27 cellular contexts compared by ENCODE assay signal in genomic region chr4:43853565-43854345, GRCh38.
"Had no signal": no experiment of that assay in that cellular context is flagged by ENCODE, and none has a peak within 500 bp of the region (broad histone marks: within the 10 kb centered on the region; RNA-seq: fewer than 3 reads in every experiment).

No MANE protein-coding gene starts in this region.

- H2AFZ ChIP-seq: neural progenitor cell had no signal

- H3K36me3 Mint-ChIP-seq: activated naive CD8-positive, alpha-beta T cell treated with anti-CD3 and anti-CD28 coated beads for 36 hours; immature natural killer cell; naive thymus-derived CD8-positive, alpha-beta T cell; neural progenitor cell had no signal

- H3K4me1 ChIP-seq: adrenal gland, ascending aorta, heart left ventricle, right lobe of liver, testis, vagina had no signal

- DNase-seq: activated CD4-positive, alpha-beta T cell treated with anti-CD3 and anti-CD28 coated beads for 4 hours; activated CD4-positive, alpha-beta T cell treated with anti-CD3 and anti-CD28 coated beads, Interleukin-2, amount 50 U/mL, for 4 hours; activated effector memory CD4-positive, alpha-beta T cell treated with anti-CD3 and anti-CD28 coated beads, Interleukin-2, amount 50 U/mL, for 16 hours; activated naive CD4-positive, alpha-beta T cell treated with anti-CD3 and anti-CD28 coated beads for 36 hours; activated naive CD8-positive, alpha-beta T cell treated with anti-CD3 and anti-CD28 coated beads for 36 hours; activated T-cell treated with anti-CD3 and anti-CD28 coated beads for 4 hours; adrenal gland; brain microvascular endothelial cell; foreskin fibroblast; heart left ventricle; hypothalamus; immature natural killer cell; midbrain; naive thymus-derived CD8-positive, alpha-beta T cell; occipital lobe; posterior cingulate gyrus; right lobe of liver; stimulated activated CD4-positive, alpha-beta T cell treated with anti-CD3 and anti-CD28 coated beads, Interleukin-2, amount 100 ng/mL, for 48 hours; stimulated activated naive CD4-positive, alpha-beta T cell treated with Interleukin-2 at 50 U/mL for 16 hours; testis; trophoblast cell had no signal

- H3K9me3 Mint-ChIP-seq: neural progenitor cell had no signal

- H3K4me3 Mint-ChIP-seq: activated naive CD4-positive, alpha-beta T cell treated with anti-CD3 and anti-CD28 coated beads for 36 hours; activated naive CD8-positive, alpha-beta T cell treated with anti-CD3 and anti-CD28 coated beads for 36 hours; immature natural killer cell; naive thymus-derived CD8-positive, alpha-beta T cell; neural progenitor cell; T-helper 2 cell treated with Interferon-gamma antibody and Interleukin-4, amounts not matched to agents 5 μg/mL and 100 μg/mL, for 36 hours had no signal

- H3K9me3 ChIP-seq: adrenal gland, ascending aorta, right lobe of liver, testis, vagina had no signal

- ATAC-seq: heart left ventricle; naive thymus-derived CD8-positive, alpha-beta T cell; right lobe of liver had no signal

- H3K27me3 ChIP-seq: adrenal gland, ascending aorta, brain microvascular endothelial cell, heart left ventricle, neural progenitor cell, right lobe of liver, testis, vagina had no signal

- H3K4me2 ChIP-seq: neural progenitor cell had no signal

- H3K4me1 Mint-ChIP-seq: activated naive CD8-positive, alpha-beta T cell treated with anti-CD3 and anti-CD28 coated beads for 36 hours; immature natural killer cell; naive thymus-derived CD8-positive, alpha-beta T cell had no signal

- H3K9ac ChIP-seq: neural progenitor cell had no signal

- H3K27me3 Mint-ChIP-seq: activated naive CD8-positive, alpha-beta T cell treated with anti-CD3 and anti-CD28 coated beads for 36 hours; naive thymus-derived CD8-positive, alpha-beta T cell had no signal

- H3K27ac Mint-ChIP-seq: activated naive CD4-positive, alpha-beta T cell treated with anti-CD3 and anti-CD28 coated beads for 36 hours; activated naive CD8-positive, alpha-beta T cell treated with anti-CD3 and anti-CD28 coated beads for 36 hours; immature natural killer cell; naive thymus-derived CD8-positive, alpha-beta T cell; T-helper 2 cell treated with Interferon-gamma antibody and Interleukin-4, amounts not matched to agents 5 μg/mL and 100 μg/mL, for 36 hours had no signal

- H3K27ac ChIP-seq: adrenal gland, ascending aorta, brain microvascular endothelial cell, coronary artery, heart left ventricle, neural progenitor cell, right lobe of liver, testis, vagina, VCaP had no signal
